16 cellular contexts compared by ENCODE assay signal in genomic region chrX:69493766-69494165, GRCh38. TPM values are rescaled to one million over a fixed set of nuclear protein-coding genes. Genes with fewer than 3 reads are reported as not detected.
"Had no signal": no experiment of that assay in that cellular context is flagged by ENCODE, and none has a peak within 500 bp of the region (broad histone marks: within the 10 kb centered on the region; RNA-seq: fewer than 3 reads in every experiment).

No MANE protein-coding gene starts in this region.

- ATAC-seq: activated T-helper 17 cell treated with anti-CD3 and anti-CD28 coated beads, Interleukin-2, amount 50 U/mL, for 72 hours; T-cell had no signal

- H3K27ac Mint-ChIP-seq: activated CD4-positive, alpha-beta memory T cell treated with anti-CD3 and anti-CD28 coated beads for 36 hours; activated CD4-positive, alpha-beta T cell treated with anti-CD3 and anti-CD28 coated beads, Interleukin-2, amount 10 ng/mL, durations not matched to agents 7 days and 5 days; activated naive CD4-positive, alpha-beta T cell treated with anti-CD3 and anti-CD28 coated beads for 36 hours; activated naive CD8-positive, alpha-beta T cell; activated T-helper 17 cell treated with anti-CD3 and anti-CD28 coated beads, Interleukin-2, amount 50 U/mL, for 72 hours; T-cell had no signal

- H3K9me3 Mint-ChIP-seq: activated CD4-positive, alpha-beta memory T cell treated with anti-CD3 and anti-CD28 coated beads for 36 hours; activated CD4-positive, alpha-beta T cell treated with anti-CD3 and anti-CD28 coated beads, Interleukin-2, amount 10 ng/mL, durations not matched to agents 7 days and 5 days; activated naive CD4-positive, alpha-beta T cell treated with anti-CD3 and anti-CD28 coated beads for 36 hours; activated T-helper 17 cell treated with anti-CD3 and anti-CD28 coated beads, Interleukin-2, amount 50 U/mL, for 72 hours; T-cell had no signal

- DNase-seq: activated CD4-positive, CD25-positive, alpha-beta regulatory T cell; activated gamma-delta T cell; activated T-cell treated with anti-CD3 and anti-CD28 coated beads for 4 hours; KG1; Peyer's patch; SIG-M5 had no signal

- H3K27ac ChIP-seq: Peyer's patch, VCaP had no signal

- H3K36me3 Mint-ChIP-seq: activated CD4-positive, alpha-beta memory T cell treated with anti-CD3 and anti-CD28 coated beads for 36 hours; activated naive CD8-positive, alpha-beta T cell; brain; T-cell had no signal

- H3K36me3 ChIP-seq: Peyer's patch had no signal

- H3K27me3 ChIP-seq: Peyer's patch had no signal

- H3K4me3 Mint-ChIP-seq: activated CD4-positive, alpha-beta memory T cell treated with anti-CD3 and anti-CD28 coated beads for 36 hours; activated CD4-positive, alpha-beta T cell treated with anti-CD3 and anti-CD28 coated beads, Interleukin-2, amount 10 ng/mL, durations not matched to agents 7 days and 5 days; activated naive CD4-positive, alpha-beta T cell treated with anti-CD3 and anti-CD28 coated beads for 36 hours; activated naive CD8-positive, alpha-beta T cell; activated T-helper 17 cell treated with anti-CD3 and anti-CD28 coated beads, Interleukin-2, amount 50 U/mL, for 72 hours; brain; T-cell had no signal

- H3K4me1 ChIP-seq: Peyer's patch had no signal

- H3K9me3 ChIP-seq: Peyer's patch had no signal

- H3K4me3 ChIP-seq: Peyer's patch had no signal

- H3K4me1 Mint-ChIP-seq: activated CD4-positive, alpha-beta T cell treated with anti-CD3 and anti-CD28 coated beads, Interleukin-2, amount 10 ng/mL, durations not matched to agents 7 days and 5 days; activated T-helper 17 cell treated with anti-CD3 and anti-CD28 coated beads, Interleukin-2, amount 50 U/mL, for 72 hours; brain; T-cell had no signal

RNA-seq across cellular contexts. Expression of gene NALF2, which starts 10.4 kb away (rescaled TPM):
- total RNA-seq: LHCN-M2, M059J had no signal
